ENCODE assay signal across 1 cellular context in genomic region chr3:37214076-37214475, GRCh38.
TF ChIP-seq lines count a peak whose summit lies in the region.

No MANE protein-coding gene starts in this region.

TF ChIP-seq in K562, 482 proteins besides CTCF, POLR2A, EP300 and RAD21:
- TF ChIP-seq, protein P1, sequence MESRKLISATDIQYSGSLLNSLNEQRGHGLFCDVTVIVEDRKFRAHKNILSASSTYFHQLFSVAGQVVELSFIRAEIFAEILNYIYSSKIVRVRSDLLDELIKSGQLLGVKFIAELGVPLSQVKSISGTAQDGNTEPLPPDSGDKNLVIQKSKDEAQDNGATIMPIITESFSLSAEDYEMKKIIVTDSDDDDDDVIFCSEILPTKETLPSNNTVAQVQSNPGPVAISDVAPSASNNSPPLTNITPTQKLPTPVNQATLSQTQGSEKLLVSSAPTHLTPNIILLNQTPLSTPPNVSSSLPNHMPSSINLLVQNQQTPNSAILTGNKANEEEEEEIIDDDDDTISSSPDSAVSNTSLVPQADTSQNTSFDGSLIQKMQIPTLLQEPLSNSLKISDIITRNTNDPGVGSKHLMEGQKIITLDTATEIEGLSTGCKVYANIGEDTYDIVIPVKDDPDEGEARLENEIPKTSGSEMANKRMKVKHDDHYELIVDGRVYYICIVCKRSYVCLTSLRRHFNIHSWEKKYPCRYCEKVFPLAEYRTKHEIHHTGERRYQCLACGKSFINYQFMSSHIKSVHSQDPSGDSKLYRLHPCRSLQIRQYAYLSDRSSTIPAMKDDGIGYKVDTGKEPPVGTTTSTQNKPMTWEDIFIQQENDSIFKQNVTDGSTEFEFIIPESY (CRISPR knock-in tag; IDR thresholded peaks at IDR 0.05), result no peak
- TF ChIP-seq CAMTA2 (CRISPR knock-in tag; conservative IDR thresholded peaks at IDR 0.05), result no peak
- TF ChIP-seq ARNT (IDR thresholded peaks at IDR 0.05), result no peak
- no peak for TF ChIP-seq ZNF644 (tag; IDR thresholded peaks at IDR 0.05; ENCODE audit: low read depth)
- no peak for TF ChIP-seq NONO (IDR thresholded peaks at IDR 0.05; ENCODE audit: low read depth in 2 of 2, low read length in 1 of 2)
- TF ChIP-seq UBTF (IDR thresholded peaks at IDR 0.05; ENCODE audit: borderline replicate concordance in 1 of 2, low read depth in 2 of 2, low read length in 2 of 2), result no peak
- TF ChIP-seq IFI16 (CRISPR knock-in tag; IDR thresholded peaks at IDR 0.05), result no peak
- no peak for TF ChIP-seq ZNF551 (CRISPR knock-in tag; IDR thresholded peaks at IDR 0.05)
- no peak for TF ChIP-seq ZNF830 (CRISPR knock-in tag; IDR thresholded peaks at IDR 0.05)
- TF ChIP-seq PCBP1 (IDR thresholded peaks at IDR 0.05; ENCODE audit: low read depth, low read length, poor library complexity, severe bottlenecking), result no peak
- no peak for TF ChIP-seq TAF1 (IDR thresholded peaks at IDR 0.05; ENCODE audit: control insufficient read depth, extremely low read depth, insufficient read depth, low read length, severe bottlenecking)
- no peak for TF ChIP-seq ILF3 (IDR thresholded peaks at IDR 0.05; ENCODE audit: borderline replicate concordance)
- no peak for TF ChIP-seq CBX1 (IDR thresholded peaks at IDR 0.05; ENCODE audit: low read depth)
- TF ChIP-seq KHSRP (IDR thresholded peaks at IDR 0.05), result no peak
- no peak for TF ChIP-seq SMARCB1 (IDR thresholded peaks at IDR 0.05; ENCODE audit: insufficient read length, low read depth)
- no peak for TF ChIP-seq CCAR2 (IDR thresholded peaks at IDR 0.05; ENCODE audit: low read depth, low read length)
- TF ChIP-seq NCOA2 (IDR thresholded peaks at IDR 0.05; ENCODE audit: partially characterized antibody in 2 of 2), result no peak
